Comparison of ENCODE assay signal across 8 cellular contexts in the genomic region with DNA sequence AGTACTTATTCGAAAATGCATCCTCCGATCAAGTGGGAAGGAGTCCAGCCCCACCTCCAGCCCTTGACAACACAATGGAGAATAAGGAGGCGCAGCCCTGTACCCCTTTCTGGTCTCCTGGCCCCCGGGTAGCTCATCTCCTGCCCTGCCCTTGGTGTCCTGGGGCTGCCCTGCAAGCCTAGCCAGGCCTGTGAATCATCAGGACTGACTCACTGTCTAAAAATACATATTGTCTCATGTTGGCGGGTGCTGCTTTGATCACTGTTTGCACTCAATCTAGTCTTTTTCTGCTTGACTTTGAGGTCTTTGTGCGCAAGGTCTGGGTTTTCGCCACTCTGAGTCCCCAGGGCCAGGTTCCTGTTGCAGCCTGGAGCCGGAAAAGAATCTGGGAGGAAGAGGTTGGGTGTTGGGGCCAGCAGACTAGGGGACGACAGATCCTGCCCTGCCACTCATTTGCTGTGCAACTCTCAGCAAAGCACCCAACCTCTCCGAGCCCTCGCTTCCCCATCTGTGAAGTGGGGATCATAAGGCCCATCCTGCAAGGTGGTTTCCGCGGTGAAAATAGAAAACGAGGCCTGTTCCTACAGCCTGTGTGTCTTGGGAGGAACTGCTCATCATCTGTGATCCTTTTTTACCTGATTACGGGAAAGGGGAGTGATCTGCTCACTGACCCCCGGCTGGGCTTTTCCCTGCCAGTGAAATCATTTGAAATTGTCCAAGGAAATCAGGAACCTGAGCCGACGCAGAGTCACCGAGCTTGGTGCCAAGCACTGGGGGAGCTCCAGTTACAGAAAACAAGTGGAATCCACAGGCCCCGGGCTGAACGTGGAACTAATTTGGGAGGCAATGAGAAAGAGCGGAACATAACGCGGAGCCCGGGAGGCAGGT.
DNase-seq lines count a peak whose midpoint lies in the region; ATAC-seq and TF ChIP-seq lines count a peak whose summit lies in the region.

No MANE protein-coding gene starts in this region.

- peak overlapping the region in 1 of 10 donors; percentile 65 for H3K27ac Mint-ChIP-seq in naive thymus-derived CD8-positive, alpha-beta T cell
- H3K27ac Mint-ChIP-seq in effector memory CD8-positive, alpha-beta T cell = no peak overlapping the region

- H3K27ac ChIP-seq in HUES64 (ENCODE audit: low read depth, low read length) (no peak overlapping the region), left lung (peak overlapping the region in 1 of 2 donors; percentile 56), aorta (ENCODE audit: low read depth in 1 of 2, low read length in 2 of 2) (peak overlapping the region; percentile 93 to 95)

- no peaks in the 10 kb centered on the region for H3K36me3 Mint-ChIP-seq in naive thymus-derived CD8-positive, alpha-beta T cell
- H3K36me3 Mint-ChIP-seq in effector memory CD8-positive, alpha-beta T cell (ENCODE audit: insufficient read depth) = no peaks in the 10 kb centered on the region

- no peak overlapping the region for H3K4me3 Mint-ChIP-seq in naive thymus-derived CD8-positive, alpha-beta T cell
- no peak overlapping the region for H3K4me3 Mint-ChIP-seq in effector memory CD8-positive, alpha-beta T cell

- H3K4me1 ChIP-seq in HUES64 (ENCODE audit: insufficient read depth, low read length) (peaks cover 5% of the 10 kb centered on the region; the same call in 1 of the 2 replicates), left lung (no peaks in the 10 kb centered on the region), aorta (ENCODE audit: control insufficient read depth in 1 of 2, insufficient read depth in 2 of 2, low read length in 2 of 2) (peaks cover 0 to 6% of the 10 kb centered on the region in 2 donors)

- intact Hi-C loops in left lung (cut with DNase I) = no loop called here
- intact Hi-C loops in aorta (cut with DNase I) = loop anchor here in 1 of 2 donors (10.0 kb wide), 1 partner anchor 105 kb away; no protein-coding TSS in a partner anchor

- peaks cover 0 to 2% (median 0%) of the 10 kb centered on the region in 4 donors for H3K4me1 Mint-ChIP-seq in naive thymus-derived CD8-positive, alpha-beta T cell
- no peaks in the 10 kb centered on the region for H3K4me1 Mint-ChIP-seq in effector memory CD8-positive, alpha-beta T cell (ENCODE audit: low read depth in 2 of 2)

- peak overlapping the region; percentile 41; the same call in 1 of the 2 replicates for H3K9ac ChIP-seq in HUES64 (ENCODE audit: low read depth, low read length)

- TF ChIP-seq CTCF in astrocyte of the spinal cord (IDR thresholded peaks at IDR 0.05; ENCODE audit: low read depth, low read length) = no peak
- TF ChIP-seq CTCF in left lung (IDR thresholded peaks at IDR 0.05) = no peak

- WGBS in HUES64 = 83% methylated on average over 25 of the region's 25 CpGs
- 15 to 18% methylated on average over 25 of the region's 25 CpGs for WGBS in aorta, 2 donors

- no peaks in the 10 kb centered on the region for H3K9me3 ChIP-seq in HUES64 (ENCODE audit: insufficient read depth, low read depth, low read length)
- H3K9me3 ChIP-seq in left lung = no peaks in the 10 kb centered on the region
- no peaks in the 10 kb centered on the region for H3K9me3 ChIP-seq in aorta (ENCODE audit: control insufficient read depth, low read length)

- no peak overlapping the region for H3K4me3 ChIP-seq in HUES64 (ENCODE audit: low read length)
- H3K4me3 ChIP-seq in astrocyte of the spinal cord (ENCODE audit: low read depth, low read length) = no peak overlapping the region
- no peak overlapping the region for H3K4me3 ChIP-seq in left lung
- no peak overlapping the region for H3K4me3 ChIP-seq in aorta (ENCODE audit: low read length in 2 of 2)

- in situ Hi-C loops in astrocyte of the spinal cord (cut with HindIII; ENCODE audit: low sequenced_read_pairs) = no loop called here

- ATAC-seq in GM18519 (IDR thresholded peaks at IDR 0.05; ENCODE audit: low FRiP score, unreplicated experiment) = peak; percentile 72
- ATAC-seq in left lung = peak; percentile 89
- ATAC-seq in aorta (ENCODE audit: low FRiP score) = peak; percentile 88
- no peak for ATAC-seq in naive thymus-derived CD8-positive, alpha-beta T cell
- no peak for ATAC-seq in effector memory CD8-positive, alpha-beta T cell (replicated peaks)

- H3K27me3 Mint-ChIP-seq in naive thymus-derived CD8-positive, alpha-beta T cell = no peaks in the 10 kb centered on the region
- H3K27me3 Mint-ChIP-seq in effector memory CD8-positive, alpha-beta T cell = peaks cover 0 to 28% of the 10 kb centered on the region in 2 donors

- H3K9me3 Mint-ChIP-seq in naive thymus-derived CD8-positive, alpha-beta T cell = no peaks in the 10 kb centered on the region
- H3K9me3 Mint-ChIP-seq in effector memory CD8-positive, alpha-beta T cell = no peaks in the 10 kb centered on the region

- POLR2A ChIA-PET in naive thymus-derived CD8-positive, alpha-beta T cell (lab: Charles Lee) = no interaction called here

- H3K36me3 ChIP-seq in HUES64 (ENCODE audit: insufficient read depth, low read length) = no peaks in the 10 kb centered on the region
- no peaks in the 10 kb centered on the region for H3K36me3 ChIP-seq in left lung
- no peaks in the 10 kb centered on the region for H3K36me3 ChIP-seq in aorta (ENCODE audit: control insufficient read depth in 1 of 2, insufficient read depth in 2 of 2, low read length in 1 of 2)

- H3K27me3 ChIP-seq in HUES64 (ENCODE audit: insufficient read depth, low read length) = no peaks in the 10 kb centered on the region
- no peaks in the 10 kb centered on the region for H3K27me3 ChIP-seq in left lung
- H3K27me3 ChIP-seq in aorta (ENCODE audit: control insufficient read depth in 1 of 2, insufficient read depth in 2 of 2, low read length in 1 of 2) = no peaks in the 10 kb centered on the region

- peak; percentile 87 for DNase-seq in astrocyte of the spinal cord (ENCODE audit: low read depth, low spot score)
- DNase-seq in left lung = peak in 1 of 2 donors; percentile 20
- DNase-seq in aorta = peak; percentile 84 to 88
- no peak for DNase-seq in naive thymus-derived CD8-positive, alpha-beta T cell
- no peak for DNase-seq in epidermal melanocyte (ENCODE audit: insufficient read length, low spot score)
- DNase-seq in effector memory CD8-positive, alpha-beta T cell = no peak

Comparison
In these comparisons a context has a peak if more than half of its experiments do, and no peak if none do; other contexts are left out.
1. ATAC-seq: peak in GM18519 (single experiment), left lung (single experiment) and aorta (single experiment); none in naive thymus-derived CD8-positive, alpha-beta T cell (0 of 2) and effector memory CD8-positive, alpha-beta T cell (single experiment).
2. DNase-seq: peak in astrocyte of the spinal cord (single experiment) and aorta (2 of 2); none in naive thymus-derived CD8-positive, alpha-beta T cell (0 of 10), epidermal melanocyte (single experiment) and effector memory CD8-positive, alpha-beta T cell (0 of 3).